20 cellular contexts compared by ENCODE assay signal in genomic region chr6:14544689-14545088, GRCh38.
A peak's percentile ranks its signal among the peaks of the same experiment; 100 is the strongest.
DNase-seq lines count a peak whose midpoint lies in the region; ATAC-seq, FAIRE-seq and TF ChIP-seq lines count a peak whose summit lies in the region.
"Had no signal": no experiment of that assay in that cellular context is flagged by ENCODE, and none has a peak within 500 bp of the region (broad histone marks: within the 10 kb centered on the region; RNA-seq: fewer than 3 reads in every experiment).

No MANE protein-coding gene starts in this region.

- no peak overlapping the region for H2AFZ ChIP-seq in K562 (ENCODE audit: low read depth, low read length)

- no peak overlapping the region for H3K4me3 ChIP-seq in BLaER1
- no peak overlapping the region for H3K4me3 ChIP-seq in K562
- H3K4me3 ChIP-seq: right lobe of liver had no signal

- H3K4me1 ChIP-seq in BLaER1, result peaks cover 53% of the 10 kb centered on the region
- no peaks in the 10 kb centered on the region; a peak in 1 of 5 replicates for H3K4me1 ChIP-seq in K562 (replicated peaks in 1 of 2; ENCODE audit: control insufficient read depth in 2 of 2, insufficient read depth in 2 of 2, low read length in 2 of 2)

- 21% methylated on average over 2 of the region's 2 CpGs for WGBS in K562 (ENCODE audit: insufficient coverage, low coverage, missing lambda C conversion rate)

- TF ChIP-seq RAD21 in K562 (CRISPR knock-in tag; conservative IDR thresholded peaks at IDR 0.05 in 1 of 2, IDR thresholded peaks at IDR 0.05 in 1 of 2), result no peak

- FAIRE-seq in K562 (lab: Jason Lieb, UNC), result no peak
- FAIRE-seq in GM12891 (lab: Jason Lieb, UNC), result no peak
- FAIRE-seq: H54, HTR-8/SVneo had no signal

- no peaks in the 10 kb centered on the region for H3K36me3 ChIP-seq in BLaER1
- H3K36me3 ChIP-seq in K562 (ENCODE audit: control insufficient read depth, insufficient read depth, low read length), result no peaks in the 10 kb centered on the region
- H3K36me3 ChIP-seq: right lobe of liver had no signal

- CTCF ChIA-PET in K562 (lab: Yijun Ruan, JAX; ENCODE audit: low intra/inter-chr PET ratio), result no interaction called here

- no peaks in the 10 kb centered on the region for H3K9me1 ChIP-seq in K562 (ENCODE audit: control insufficient read depth, insufficient read depth, low read length)

- POLR2A ChIA-PET in K562 (lab: Yijun Ruan, JAX), result interaction anchor here (1.4 kb wide), 1 partner anchor 21 kb away, joined by 5 read pairs; no protein-coding TSS in a partner anchor

- H4K20me1 ChIP-seq in BLaER1, result no peaks in the 10 kb centered on the region
- no peaks in the 10 kb centered on the region for H4K20me1 ChIP-seq in K562 (replicated peaks; ENCODE audit: control insufficient read depth, insufficient read depth, low read length)

- H3K9me3 ChIP-seq in BLaER1 (no peaks in the 10 kb centered on the region), K562 (replicated peaks; ENCODE audit: control insufficient read depth, insufficient read depth, low read depth, low read length) (no peaks in the 10 kb centered on the region)
- H3K9me3 ChIP-seq: right lobe of liver had no signal

- BruUV-seq in K562 (replicated peaks; lab: Mats Ljungman, UMichigan), result no TSS peak

- intact Hi-C loops in K562 (cut with micrococcal nuclease), result no loop called here

- ATAC-seq in K562 (no peak), HG03442 (IDR thresholded peaks at IDR 0.05; ENCODE audit: unreplicated experiment) (no peak)
- ATAC-seq: right lobe of liver had no signal

- H3K27ac ChIP-seq in BLaER1, result no peak overlapping the region
- no peak overlapping the region for H3K27ac ChIP-seq in K562 (ENCODE audit: extremely low read depth, low read depth, low read length)
- H3K27ac ChIP-seq: right lobe of liver had no signal

- TF ChIP-seq EP300 in K562 (IDR thresholded peaks at IDR 0.05; ENCODE audit: low read length), result no peak

- no peak for TF ChIP-seq CTCF in K562 (IDR thresholded peaks at IDR 0.05 in 2 of 3, conservative IDR thresholded peaks at IDR 0.05 in 1 of 3; ENCODE audit: insufficient read depth in 2 of 3, low read depth in 1 of 3, low read length in 3 of 3)

- H3K4me2 ChIP-seq in BLaER1 (peak overlapping the region; percentile 59), K562 (ENCODE audit: insufficient read depth, low read length) (no peak overlapping the region)

- H3K79me2 ChIP-seq in K562 (ENCODE audit: control insufficient read depth, insufficient read depth, low read length), result no peaks in the 10 kb centered on the region

- DNase-seq in DMS79 treated with DMSO at 0.1 percent for 48 hours (lab: John Stamatoyannopoulos, UW) (peak; percentile 55), NCI-H2107 (lab: John Stamatoyannopoulos, UW) (peak; percentile 46), K562 (ENCODE audit: extremely low read depth in 1 of 4, low spot score in 3 of 4) (no peak), GM19238 (ENCODE audit: insufficient read length, low spot score) (no peak), GM12891 (ENCODE audit: insufficient read length, low spot score) (no peak), activated gamma-delta T cell (lab: John Stamatoyannopoulos, UW) (no peak)
- DNase-seq: activated gamma-delta T cell treated with Interleukin-2 at 50 U/mL for 16 hours; CD4-positive, alpha-beta T cell; dermis blood vessel endothelial cell; foreskin fibroblast; hippocampal formation; naive B cell; NCI-H2081; OCI-M1; right lobe of liver; SHP77 treated with DMSO at 0.1 percent for 48 hours had no signal

- TF ChIP-seq POLR2A in K562 (conservative IDR thresholded peaks at IDR 0.05) (no peak), GM12891 (IDR thresholded peaks at IDR 0.05; ENCODE audit: low read depth, low read length) (no peak)

- in situ Hi-C loops in K562 (cut with MboI), result no loop called here

- no peaks in the 10 kb centered on the region for H3K27me3 ChIP-seq in BLaER1
- H3K27me3 ChIP-seq in K562 (ENCODE audit: control insufficient read depth in 2 of 2, insufficient read depth in 2 of 2, low read length in 2 of 2), result peaks cover 0 to 12% of the 10 kb centered on the region in 2 experiments; a peak in 2 of 5 replicates
- H3K27me3 ChIP-seq: right lobe of liver had no signal

- no peak overlapping the region for H3K9ac ChIP-seq in BLaER1
- no peak overlapping the region for H3K9ac ChIP-seq in K562 (ENCODE audit: insufficient read depth in 1 of 2, low read depth in 2 of 2, low read length in 2 of 2)

TF ChIP-seq in K562, 482 proteins besides CTCF, POLR2A, EP300 and RAD21:
- 0 out of 2 replicates have a peak, but pooled peaks have one; percentile 13 for TF ChIP-seq CBFA2T2 (conservative IDR thresholded peaks at IDR 0.05)
- TF ChIP-seq CREBBP (IDR thresholded peaks at IDR 0.05; ENCODE audit: low read depth, low read length), result no peak
- TF ChIP-seq, protein P1, sequence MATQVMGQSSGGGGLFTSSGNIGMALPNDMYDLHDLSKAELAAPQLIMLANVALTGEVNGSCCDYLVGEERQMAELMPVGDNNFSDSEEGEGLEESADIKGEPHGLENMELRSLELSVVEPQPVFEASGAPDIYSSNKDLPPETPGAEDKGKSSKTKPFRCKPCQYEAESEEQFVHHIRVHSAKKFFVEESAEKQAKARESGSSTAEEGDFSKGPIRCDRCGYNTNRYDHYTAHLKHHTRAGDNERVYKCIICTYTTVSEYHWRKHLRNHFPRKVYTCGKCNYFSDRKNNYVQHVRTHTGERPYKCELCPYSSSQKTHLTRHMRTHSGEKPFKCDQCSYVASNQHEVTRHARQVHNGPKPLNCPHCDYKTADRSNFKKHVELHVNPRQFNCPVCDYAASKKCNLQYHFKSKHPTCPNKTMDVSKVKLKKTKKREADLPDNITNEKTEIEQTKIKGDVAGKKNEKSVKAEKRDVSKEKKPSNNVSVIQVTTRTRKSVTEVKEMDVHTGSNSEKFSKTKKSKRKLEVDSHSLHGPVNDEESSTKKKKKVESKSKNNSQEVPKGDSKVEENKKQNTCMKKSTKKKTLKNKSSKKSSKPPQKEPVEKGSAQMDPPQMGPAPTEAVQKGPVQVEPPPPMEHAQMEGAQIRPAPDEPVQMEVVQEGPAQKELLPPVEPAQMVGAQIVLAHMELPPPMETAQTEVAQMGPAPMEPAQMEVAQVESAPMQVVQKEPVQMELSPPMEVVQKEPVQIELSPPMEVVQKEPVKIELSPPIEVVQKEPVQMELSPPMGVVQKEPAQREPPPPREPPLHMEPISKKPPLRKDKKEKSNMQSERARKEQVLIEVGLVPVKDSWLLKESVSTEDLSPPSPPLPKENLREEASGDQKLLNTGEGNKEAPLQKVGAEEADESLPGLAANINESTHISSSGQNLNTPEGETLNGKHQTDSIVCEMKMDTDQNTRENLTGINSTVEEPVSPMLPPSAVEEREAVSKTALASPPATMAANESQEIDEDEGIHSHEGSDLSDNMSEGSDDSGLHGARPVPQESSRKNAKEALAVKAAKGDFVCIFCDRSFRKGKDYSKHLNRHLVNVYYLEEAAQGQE (CRISPR knock-in tag; IDR thresholded peaks at IDR 0.05; ENCODE audit: low read depth), result no peak
- no peak for TF ChIP-seq ZNF212 (CRISPR knock-in tag; IDR thresholded peaks at IDR 0.05)
- TF ChIP-seq ILK (tag; IDR thresholded peaks at IDR 0.05; ENCODE audit: borderline replicate concordance, low read depth), result no peak

TF ChIP-seq in GM12891, 5 proteins besides CTCF, POLR2A, EP300 and RAD21:
- TF ChIP-seq POU2F2 (IDR thresholded peaks at IDR 0.05; ENCODE audit: low read depth, low read length) (no peak), SPI1 (IDR thresholded peaks at IDR 0.05; ENCODE audit: low read depth, low read length) (no peak), PAX5 (IDR thresholded peaks at IDR 0.05; ENCODE audit: insufficient read depth, low read length, severe bottlenecking) (no peak), TAF1 (IDR thresholded peaks at IDR 0.05; ENCODE audit: low read depth, low read length) (no peak), POLR2AphosphoS5 (IDR thresholded peaks at IDR 0.05; ENCODE audit: low read depth, low read length) (no peak)

Comparison
In these comparisons a context has a peak if more than half of its experiments do, and no peak if none do; other contexts are left out.
1. DNase-seq: peak in DMS79 treated with DMSO at 0.1 percent for 48 hours (single experiment) and NCI-H2107 (single experiment); none in K562 (0 of 4), GM19238 (single experiment), GM12891 (single experiment) and activated gamma-delta T cell (single experiment).